Comparison of ENCODE assay signal across 35 cellular contexts in genomic region chr1:91137173-91137852, GRCh38.
"Had no signal": no experiment of that assay in that cellular context is flagged by ENCODE, and none has a peak within 500 bp of the region (broad histone marks: within the 10 kb centered on the region; RNA-seq: fewer than 3 reads in every experiment).

No MANE protein-coding gene starts in this region.

- H3K36me3 Mint-ChIP-seq: activated CD4-positive, alpha-beta memory T cell treated with anti-CD3 and anti-CD28 coated beads for 36 hours; activated naive CD4-positive, alpha-beta T cell treated with anti-CD3 and anti-CD28 coated beads, Interleukin-2, amount 10 ng/mL, durations not matched to agents 7 days and 5 days; activated naive CD4-positive, alpha-beta T cell treated with anti-CD3 and anti-CD28 coated beads, Interleukin-2, amount 50 U/mL, for 72 hours; activated naive CD8-positive, alpha-beta T cell treated with anti-CD3 and anti-CD28 coated beads, Interleukin-2, amount 10 ng/mL, durations not matched to agents 7 days and 5 days; brain; WTC11 had no signal

- H3K4me3 Mint-ChIP-seq: activated CD4-positive, alpha-beta memory T cell treated with anti-CD3 and anti-CD28 coated beads for 36 hours; activated CD4-positive, alpha-beta T cell treated with anti-CD3 and anti-CD28 coated beads, Interleukin-2, amount 10 ng/mL, durations not matched to agents 24 days and 14 days; activated CD8-positive, alpha-beta T cell treated with anti-CD3 and anti-CD28 coated beads for 36 hours; activated naive CD4-positive, alpha-beta T cell treated with anti-CD3 and anti-CD28 coated beads, Interleukin-2, amount 10 ng/mL, durations not matched to agents 7 days and 5 days; activated naive CD8-positive, alpha-beta T cell treated with anti-CD3 and anti-CD28 coated beads, Interleukin-2, amount 10 ng/mL, durations not matched to agents 7 days and 5 days; activated naive CD8-positive, alpha-beta T cell treated with anti-CD3 and anti-CD28 coated beads, Interleukin-2, amount 50 U/mL, for 24 hours; activated T-cell treated with anti-CD3 and anti-CD28 coated beads, Interleukin-2, amount 50 U/mL, for 4 hours; activated T-cell treated with anti-CD3 and anti-CD28 coated beads, Interleukin-2, amount 50 U/mL, for 72 hours; activated T-helper 1 cell treated with anti-CD3 and anti-CD28 coated beads, Interleukin-12 subunit alpha, Interleukin-12 subunit beta, Interleukin-2, Interleukin-4 antibody, amounts not matched to agents 30 ng/mL and 10 ng/mL and 1 ng/mL, durations not matched to agents 14 hours and 24 hours and 36 hours; activated T-helper 17 cell treated with anti-CD3 and anti-CD28 coated beads, Interleukin-2, amount 50 U/mL, for 72 hours; brain; central memory CD8-positive, alpha-beta T cell; T-helper 1 cell treated with Interleukin-12 subunit alpha and Interleukin-12 subunit beta and Interleukin-4 antibody, amounts not matched to agents 30 μg/mL and 1 μg/mL, for 36 hours; T-helper 2 cell treated with Interferon-gamma antibody and Interleukin-4, amounts not matched to agents 5 μg/mL and 100 μg/mL, for 36 hours had no signal

- H3K27ac Mint-ChIP-seq: activated CD4-positive, alpha-beta memory T cell treated with anti-CD3 and anti-CD28 coated beads for 36 hours; activated CD4-positive, alpha-beta T cell treated with anti-CD3 and anti-CD28 coated beads, Interleukin-2, amount 10 ng/mL, durations not matched to agents 24 days and 14 days; activated CD8-positive, alpha-beta T cell treated with anti-CD3 and anti-CD28 coated beads for 36 hours; activated naive CD4-positive, alpha-beta T cell treated with anti-CD3 and anti-CD28 coated beads, Interleukin-2, amount 10 ng/mL, durations not matched to agents 7 days and 5 days; activated naive CD4-positive, alpha-beta T cell treated with anti-CD3 and anti-CD28 coated beads, Interleukin-2, amount 50 U/mL, for 72 hours; activated naive CD8-positive, alpha-beta T cell treated with anti-CD3 and anti-CD28 coated beads, Interleukin-2, amount 10 ng/mL, durations not matched to agents 7 days and 5 days; activated naive CD8-positive, alpha-beta T cell treated with anti-CD3 and anti-CD28 coated beads, Interleukin-2, amount 50 U/mL, for 24 hours; activated T-cell treated with anti-CD3 and anti-CD28 coated beads, Interleukin-2, amount 50 U/mL, for 72 hours; activated T-helper 1 cell treated with anti-CD3 and anti-CD28 coated beads, Interleukin-12 subunit alpha, Interleukin-12 subunit beta, Interleukin-2, Interleukin-4 antibody, amounts not matched to agents 30 ng/mL and 10 ng/mL and 1 ng/mL, durations not matched to agents 14 hours and 24 hours and 36 hours; activated T-helper 17 cell treated with anti-CD3 and anti-CD28 coated beads, Interleukin-2, amount 50 U/mL, for 72 hours; T-helper 1 cell treated with Interleukin-12 subunit alpha and Interleukin-12 subunit beta and Interleukin-4 antibody, amounts not matched to agents 30 μg/mL and 1 μg/mL, for 36 hours; T-helper 2 cell treated with Interferon-gamma antibody and Interleukin-4, amounts not matched to agents 5 μg/mL and 100 μg/mL, for 36 hours; WTC11 had no signal

- H3K9me3 Mint-ChIP-seq: activated CD4-positive, alpha-beta memory T cell treated with anti-CD3 and anti-CD28 coated beads for 36 hours; activated CD4-positive, alpha-beta T cell treated with anti-CD3 and anti-CD28 coated beads, Interleukin-2, amount 10 ng/mL, durations not matched to agents 24 days and 14 days; activated CD8-positive, alpha-beta T cell treated with anti-CD3 and anti-CD28 coated beads for 36 hours; activated naive CD4-positive, alpha-beta T cell treated with anti-CD3 and anti-CD28 coated beads, Interleukin-2, amount 10 ng/mL, durations not matched to agents 7 days and 5 days; activated naive CD4-positive, alpha-beta T cell treated with anti-CD3 and anti-CD28 coated beads, Interleukin-2, amount 50 U/mL, for 72 hours; activated naive CD8-positive, alpha-beta T cell treated with anti-CD3 and anti-CD28 coated beads, Interleukin-2, amount 10 ng/mL, durations not matched to agents 7 days and 5 days; activated naive CD8-positive, alpha-beta T cell treated with anti-CD3 and anti-CD28 coated beads, Interleukin-2, amount 50 U/mL, for 24 hours; activated T-cell treated with anti-CD3 and anti-CD28 coated beads, Interleukin-2, amount 50 U/mL, for 4 hours; activated T-cell treated with anti-CD3 and anti-CD28 coated beads, Interleukin-2, amount 50 U/mL, for 72 hours; activated T-helper 1 cell treated with anti-CD3 and anti-CD28 coated beads, Interleukin-12 subunit alpha, Interleukin-12 subunit beta, Interleukin-2, Interleukin-4 antibody, amounts not matched to agents 30 ng/mL and 10 ng/mL and 1 ng/mL, durations not matched to agents 14 hours and 24 hours and 36 hours; activated T-helper 17 cell treated with anti-CD3 and anti-CD28 coated beads, Interleukin-2, amount 50 U/mL, for 72 hours; brain; central memory CD8-positive, alpha-beta T cell; T-helper 1 cell treated with Interleukin-12 subunit alpha and Interleukin-12 subunit beta and Interleukin-4 antibody, amounts not matched to agents 30 μg/mL and 1 μg/mL, for 36 hours; T-helper 2 cell treated with Interferon-gamma antibody and Interleukin-4, amounts not matched to agents 5 μg/mL and 100 μg/mL, for 36 hours had no signal

- H3K4me1 Mint-ChIP-seq: activated CD4-positive, alpha-beta T cell treated with anti-CD3 and anti-CD28 coated beads, Interleukin-2, amount 10 ng/mL, durations not matched to agents 24 days and 14 days; activated naive CD4-positive, alpha-beta T cell treated with anti-CD3 and anti-CD28 coated beads, Interleukin-2, amount 10 ng/mL, durations not matched to agents 7 days and 5 days; activated T-helper 17 cell treated with anti-CD3 and anti-CD28 coated beads, Interleukin-2, amount 50 U/mL, for 72 hours had no signal

- DNase-seq: activated CD4-positive, alpha-beta memory T cell treated with anti-CD3 and anti-CD28 coated beads for 36 hours; activated CD4-positive, alpha-beta T cell treated with anti-CD3 and anti-CD28 coated beads for 1 hour; activated CD4-positive, alpha-beta T cell treated with anti-CD3 and anti-CD28 coated beads for 4 hours; activated CD4-positive, alpha-beta T cell treated with anti-CD3 and anti-CD28 coated beads, Interleukin-2, amount 10 ng/mL, durations not matched to agents 24 days and 14 days; activated CD4-positive, alpha-beta T cell treated with anti-CD3 and anti-CD28 coated beads, Interleukin-2, amount 50 U/mL, for 1 hour; activated CD4-positive, alpha-beta T cell treated with anti-CD3 and anti-CD28 coated beads, Interleukin-2, amount 50 U/mL, for 4 hours; activated CD4-positive, CD25-positive, alpha-beta regulatory T cell; activated CD8-positive, alpha-beta memory T cell treated with anti-CD3 and anti-CD28 coated beads, Interleukin-2, amount 50 U/mL, for 4 hours; activated CD8-positive, alpha-beta T cell treated with anti-CD3 and anti-CD28 coated beads for 36 hours; activated effector memory CD4-positive, alpha-beta T cell treated with anti-CD3 and anti-CD28 coated beads, Interleukin-2, amount 50 U/mL, for 16 hours; activated gamma-delta T cell treated with Interleukin-2 at 50 U/mL for 16 hours; activated naive CD4-positive, alpha-beta T cell; activated naive CD4-positive, alpha-beta T cell treated with anti-CD3 and anti-CD28 coated beads, Interleukin-2, amount 10 ng/mL, durations not matched to agents 7 days and 5 days; activated naive CD8-positive, alpha-beta T cell treated with anti-CD3 and anti-CD28 coated beads, Interleukin-2, amount 10 ng/mL, durations not matched to agents 7 days and 5 days; activated naive CD8-positive, alpha-beta T cell treated with anti-CD3 and anti-CD28 coated beads, Interleukin-2, amount 50 U/mL, for 24 hours; activated T-cell treated with anti-CD3 and anti-CD28 coated beads for 4 hours; activated T-cell treated with anti-CD3 and anti-CD28 coated beads, Interleukin-2, amount 50 U/mL, for 1 hour; activated T-cell treated with anti-CD3 and anti-CD28 coated beads, Interleukin-2, amount 50 U/mL, for 4 hours; activated T-cell treated with anti-CD3 and anti-CD28 coated beads, Interleukin-2, amount 50 U/mL, for 72 hours; amygdala; anterior cingulate cortex; caudate nucleus; cerebellar nuclear complex; T-helper 1 cell; T-helper 2 cell; T-helper 9 cell; WERI-Rb-1 had no signal

- H3K27me3 Mint-ChIP-seq: brain; central memory CD8-positive, alpha-beta T cell had no signal
